In genomic region chr2:147607379-147607778, GRCh38 we compare ENCODE assay signal across 16 cellular contexts.
DNase-seq lines count a peak whose midpoint lies in the region; ATAC-seq and FAIRE-seq lines count a peak whose summit lies in the region.
"Had no signal": no experiment of that assay in that cellular context is flagged by ENCODE, and none has a peak within 500 bp of the region (broad histone marks: within the 10 kb centered on the region; RNA-seq: fewer than 3 reads in every experiment).

No MANE protein-coding gene starts in this region.

- no peaks in the 10 kb centered on the region for H3K4me1 Mint-ChIP-seq in activated naive CD8-positive, alpha-beta T cell treated with anti-CD3 and anti-CD28 coated beads, Interleukin-2, amount 50 U/mL, for 24 hours
- no peaks in the 10 kb centered on the region for H3K4me1 Mint-ChIP-seq in activated naive CD8-positive, alpha-beta T cell treated with anti-CD3 and anti-CD28 coated beads for 36 hours
- no peaks in the 10 kb centered on the region for H3K4me1 Mint-ChIP-seq in activated T-helper 17 cell treated with anti-CD3 and anti-CD28 coated beads, Interleukin-2, amount 50 U/mL, for 72 hours
- H3K4me1 Mint-ChIP-seq: CD8-positive, alpha-beta memory T cell had no signal

- FAIRE-seq in GM19239 (lab: Jason Lieb, UNC), result no peak
- FAIRE-seq: G401.6, GM12891 had no signal

- no peaks in the 10 kb centered on the region for H3K27me3 Mint-ChIP-seq in activated naive CD8-positive, alpha-beta T cell treated with anti-CD3 and anti-CD28 coated beads, Interleukin-2, amount 50 U/mL, for 24 hours
- no peaks in the 10 kb centered on the region for H3K27me3 Mint-ChIP-seq in activated naive CD8-positive, alpha-beta T cell treated with anti-CD3 and anti-CD28 coated beads for 36 hours
- no peaks in the 10 kb centered on the region for H3K27me3 Mint-ChIP-seq in activated T-helper 17 cell treated with anti-CD3 and anti-CD28 coated beads, Interleukin-2, amount 50 U/mL, for 72 hours
- H3K27me3 Mint-ChIP-seq: CD8-positive, alpha-beta memory T cell had no signal

- peak; percentile 7 for DNase-seq in NCI-H2029 (lab: John Stamatoyannopoulos, UW)
- DNase-seq in NCI-H2029 treated with DMSO at 0.1 percent for 48 hours (lab: John Stamatoyannopoulos, UW), result no peak
- DNase-seq in activated naive CD8-positive, alpha-beta T cell treated with anti-CD3 and anti-CD28 coated beads, Interleukin-2, amount 50 U/mL, for 24 hours, result no peak
- no peak for DNase-seq in activated naive CD8-positive, alpha-beta T cell treated with anti-CD3 and anti-CD28 coated beads for 36 hours
- no peak for DNase-seq in NCI-H748 treated with DMSO at 0.1 percent for 48 hours (lab: John Stamatoyannopoulos, UW)
- DNase-seq in GM19239 (ENCODE audit: insufficient read length, low spot score), result no peak
- DNase-seq: 8988T; AML-193; Caco-2; CD8-positive, alpha-beta memory T cell; EL; H7 had no signal

- H3K36me3 Mint-ChIP-seq in activated naive CD8-positive, alpha-beta T cell treated with anti-CD3 and anti-CD28 coated beads, Interleukin-2, amount 50 U/mL, for 24 hours (ENCODE audit: low read depth), result peaks cover 2% of the 10 kb centered on the region
- H3K36me3 Mint-ChIP-seq in activated naive CD8-positive, alpha-beta T cell treated with anti-CD3 and anti-CD28 coated beads for 36 hours, result no peaks in the 10 kb centered on the region
- H3K36me3 Mint-ChIP-seq in activated T-helper 17 cell treated with anti-CD3 and anti-CD28 coated beads, Interleukin-2, amount 50 U/mL, for 72 hours (ENCODE audit: low read depth), result no peaks in the 10 kb centered on the region
- H3K36me3 Mint-ChIP-seq: CD8-positive, alpha-beta memory T cell had no signal

- H3K4me3 Mint-ChIP-seq in activated naive CD8-positive, alpha-beta T cell treated with anti-CD3 and anti-CD28 coated beads, Interleukin-2, amount 50 U/mL, for 24 hours, result no peak overlapping the region
- no peak overlapping the region for H3K4me3 Mint-ChIP-seq in activated naive CD8-positive, alpha-beta T cell treated with anti-CD3 and anti-CD28 coated beads for 36 hours
- no peak overlapping the region for H3K4me3 Mint-ChIP-seq in activated T-helper 17 cell treated with anti-CD3 and anti-CD28 coated beads, Interleukin-2, amount 50 U/mL, for 72 hours
- H3K4me3 Mint-ChIP-seq: CD8-positive, alpha-beta memory T cell; GM23338 had no signal

- no peaks in the 10 kb centered on the region for H3K9me3 Mint-ChIP-seq in activated naive CD8-positive, alpha-beta T cell treated with anti-CD3 and anti-CD28 coated beads, Interleukin-2, amount 50 U/mL, for 24 hours
- no peaks in the 10 kb centered on the region for H3K9me3 Mint-ChIP-seq in activated naive CD8-positive, alpha-beta T cell treated with anti-CD3 and anti-CD28 coated beads for 36 hours
- peaks cover 7% of the 10 kb centered on the region for H3K9me3 Mint-ChIP-seq in activated T-helper 17 cell treated with anti-CD3 and anti-CD28 coated beads, Interleukin-2, amount 50 U/mL, for 72 hours

- H3K27ac Mint-ChIP-seq in activated naive CD8-positive, alpha-beta T cell treated with anti-CD3 and anti-CD28 coated beads, Interleukin-2, amount 50 U/mL, for 24 hours, result no peak overlapping the region
- no peak overlapping the region for H3K27ac Mint-ChIP-seq in activated naive CD8-positive, alpha-beta T cell treated with anti-CD3 and anti-CD28 coated beads for 36 hours
- no peak overlapping the region for H3K27ac Mint-ChIP-seq in activated T-helper 17 cell treated with anti-CD3 and anti-CD28 coated beads, Interleukin-2, amount 50 U/mL, for 72 hours
- H3K27ac Mint-ChIP-seq: CD8-positive, alpha-beta memory T cell; GM23338 had no signal

- peak; percentile 20 for ATAC-seq in activated naive CD8-positive, alpha-beta T cell treated with anti-CD3 and anti-CD28 coated beads, Interleukin-2, amount 50 U/mL, for 24 hours
- peak; percentile 64 for ATAC-seq in activated T-helper 17 cell treated with anti-CD3 and anti-CD28 coated beads, Interleukin-2, amount 50 U/mL, for 72 hours (replicated peaks)
- ATAC-seq: GM23338 had no signal
